8 cellular contexts compared by ENCODE assay signal in genomic region chr2:96870631-96871255, GRCh38. TPM values are rescaled to one million over a fixed set of nuclear protein-coding genes. Genes with fewer than 3 reads are reported as not detected.
DNase-seq lines count a peak whose midpoint lies in the region; ATAC-seq and TF ChIP-seq lines count a peak whose summit lies in the region.

No MANE protein-coding gene starts in this region.

- H3K4me3 ChIP-seq in endodermal cell (ENCODE audit: low read length) (peak overlapping the region; percentile 76), transverse colon (peak overlapping the region; percentile 73 to 79 (median 77))

- WGBS in endodermal cell (ENCODE audit: insufficient coverage in 1 of 2, insufficient read length in 1 of 2), 2 experiments = 57 to 58% methylated on average over 9 to 13 of the region's 13 CpGs
- WGBS in transverse colon (ENCODE audit: low coverage in 1 of 2), 2 donors = 7% methylated on average over 11 of the region's 13 CpGs; no CpG with 5 or more reads in 1 of the 2 donors

- peak overlapping the region in 2 of 3 donors; percentile 27 to 79 for H3K27ac Mint-ChIP-seq in IgD-negative memory B cell
- peak overlapping the region; percentile 83 for H3K27ac Mint-ChIP-seq in activated CD8-positive, alpha-beta T cell treated with anti-CD3 and anti-CD28 coated beads, Interleukin-2, amount 10 ng/mL, durations not matched to agents 7 days and 5 days
- peak overlapping the region; percentile 82 for H3K27ac Mint-ChIP-seq in endodermal cell
- peak overlapping the region in 3 of 6 donors; percentile 18 to 78 (median 52) for H3K27ac Mint-ChIP-seq in naive B cell

- CTCF ChIA-PET in activated CD8-positive, alpha-beta T cell treated with anti-CD3 and anti-CD28 coated beads, Interleukin-2, amount 10 ng/mL, durations not matched to agents 7 days and 5 days (lab: Charles Lee) = interaction anchor here (0.9 to 2.0 kb wide), 9 partner anchors 13 to 242 kb away, joined by 3 to 14 read pairs (median 4); partner anchors contain the start of genes ANKRD36 and ANKRD39

- H3K4me3 Mint-ChIP-seq in IgD-negative memory B cell = peak overlapping the region; percentile 30 to 90 (median 74)
- H3K4me3 Mint-ChIP-seq in activated CD8-positive, alpha-beta T cell treated with anti-CD3 and anti-CD28 coated beads, Interleukin-2, amount 10 ng/mL, durations not matched to agents 7 days and 5 days = peak overlapping the region; percentile 78
- H3K4me3 Mint-ChIP-seq in endodermal cell = peak overlapping the region; percentile 83
- peak overlapping the region; percentile 77 to 90 (median 86) for H3K4me3 Mint-ChIP-seq in naive B cell

- peak; percentile 79 for DNase-seq in activated CD8-positive, alpha-beta T cell treated with anti-CD3 and anti-CD28 coated beads, Interleukin-2, amount 10 ng/mL, durations not matched to agents 7 days and 5 days
- DNase-seq in endodermal cell (no peak), naive B cell (no peak), transverse colon (peak; percentile 73), ACHN (no peak)

- peaks cover 19% of the 10 kb centered on the region for H3K36me3 ChIP-seq in endodermal cell (ENCODE audit: control insufficient read depth, insufficient read depth, low read length)
- no peaks in the 10 kb centered on the region for H3K36me3 ChIP-seq in transverse colon

- peak overlapping the region; percentile 11 for H3K9ac ChIP-seq in endodermal cell (ENCODE audit: extremely low read depth, low read length, poor library complexity, severe bottlenecking)

- peaks cover 10 to 27% (median 17%) of the 10 kb centered on the region in 3 donors for H3K4me1 Mint-ChIP-seq in IgD-negative memory B cell
- peaks cover 46% of the 10 kb centered on the region for H3K4me1 Mint-ChIP-seq in activated CD8-positive, alpha-beta T cell treated with anti-CD3 and anti-CD28 coated beads, Interleukin-2, amount 10 ng/mL, durations not matched to agents 7 days and 5 days (ENCODE audit: low read depth)
- peaks cover 47% of the 10 kb centered on the region for H3K4me1 Mint-ChIP-seq in endodermal cell
- H3K4me1 Mint-ChIP-seq in naive B cell = peaks cover 24 to 51% (median 47%) of the 10 kb centered on the region in 3 donors

- TF ChIP-seq EP300 in transverse colon (IDR thresholded peaks at IDR 0.05; ENCODE audit: low read depth) = no peak

- TF ChIP-seq CTCF in 22Rv1 (IDR thresholded peaks at IDR 0.05) (no peak), endodermal cell (conservative IDR thresholded peaks at IDR 0.05) (no peak), transverse colon (IDR thresholded peaks at IDR 0.05) (no peak)

- H3K27ac ChIP-seq in 22Rv1 = peak overlapping the region; percentile 79; the same call in 1 of the 2 replicates
- H3K27ac ChIP-seq in endodermal cell (ENCODE audit: low read depth, low read length) = no peak overlapping the region
- peak overlapping the region; percentile 94 to 100 (median 96) for H3K27ac ChIP-seq in transverse colon

- TF ChIP-seq POLR2A in transverse colon (IDR thresholded peaks at IDR 0.05) = peak; percentile 21

- H3K9me3 Mint-ChIP-seq in IgD-negative memory B cell (no peaks in the 10 kb centered on the region), endodermal cell (no peaks in the 10 kb centered on the region), naive B cell (no peaks in the 10 kb centered on the region)
- no peaks in the 10 kb centered on the region for H3K9me3 Mint-ChIP-seq in activated CD8-positive, alpha-beta T cell treated with anti-CD3 and anti-CD28 coated beads, Interleukin-2, amount 10 ng/mL, durations not matched to agents 7 days and 5 days (ENCODE audit: insufficient read depth)

- H3K27me3 ChIP-seq in endodermal cell (ENCODE audit: control insufficient read depth, insufficient read depth, low read length, poor library complexity, severe bottlenecking) (no peaks in the 10 kb centered on the region), transverse colon (no peaks in the 10 kb centered on the region)

- peak; percentile 56 for ATAC-seq in activated CD8-positive, alpha-beta T cell treated with anti-CD3 and anti-CD28 coated beads, Interleukin-2, amount 10 ng/mL, durations not matched to agents 7 days and 5 days
- no peak for ATAC-seq in naive B cell (ENCODE audit: low read depth in 2 of 2)
- ATAC-seq in HG03280 (IDR thresholded peaks at IDR 0.05; ENCODE audit: unreplicated experiment) = no peak

- H3K27me3 Mint-ChIP-seq in IgD-negative memory B cell (peaks cover 23% of the 10 kb centered on the region), endodermal cell (ENCODE audit: insufficient read depth) (no peaks in the 10 kb centered on the region), naive B cell (peaks cover 24 to 44% (median 29%) of the 10 kb centered on the region in 3 donors)
- H3K27me3 Mint-ChIP-seq in activated CD8-positive, alpha-beta T cell treated with anti-CD3 and anti-CD28 coated beads, Interleukin-2, amount 10 ng/mL, durations not matched to agents 7 days and 5 days (ENCODE audit: low read depth) = peaks cover 4% of the 10 kb centered on the region

- POLR2A ChIA-PET in activated CD8-positive, alpha-beta T cell treated with anti-CD3 and anti-CD28 coated beads, Interleukin-2, amount 10 ng/mL, durations not matched to agents 7 days and 5 days (lab: Charles Lee) = interaction anchor here (1.0 to 1.5 kb wide), 2 partner anchors 13 to 42 kb away, joined by 3 to 9 read pairs; partner anchors contain the start of gene ANKRD39

- H3K4me1 ChIP-seq in endodermal cell (ENCODE audit: control insufficient read depth, insufficient read depth, low read length) = peaks cover 21% of the 10 kb centered on the region
- peaks cover 24 to 46% (median 38%) of the 10 kb centered on the region in 4 donors for H3K4me1 ChIP-seq in transverse colon

- H3K9me3 ChIP-seq in endodermal cell (ENCODE audit: control insufficient read depth, low read length) = no peaks in the 10 kb centered on the region
- no peaks in the 10 kb centered on the region for H3K9me3 ChIP-seq in transverse colon

- H3K36me3 Mint-ChIP-seq in IgD-negative memory B cell = no peaks in the 10 kb centered on the region
- peaks cover 9% of the 10 kb centered on the region for H3K36me3 Mint-ChIP-seq in activated CD8-positive, alpha-beta T cell treated with anti-CD3 and anti-CD28 coated beads, Interleukin-2, amount 10 ng/mL, durations not matched to agents 7 days and 5 days (ENCODE audit: low read depth)
- peaks cover 12% of the 10 kb centered on the region for H3K36me3 Mint-ChIP-seq in endodermal cell (ENCODE audit: low read depth)
- H3K36me3 Mint-ChIP-seq in naive B cell = no peaks in the 10 kb centered on the region

- in situ Hi-C loops in transverse colon (cut with MboI; ENCODE audit: low pct_ligation_motif_present in 1 of 4, low pct_unique_long_range_greater_than_20kb in 1 of 4, low sequenced_read_pairs in 3 of 4) (no loop called here), ACHN (cut with HindIII; ENCODE audit: low pct_ligation_motif_present, low pct_unique_long_range_greater_than_20kb, low sequenced_read_pairs) (no loop called here)

- intact Hi-C loops in transverse colon (cut with DNase I; ENCODE audit: low total_unique reads) = no loop called here

RNA-seq across cellular contexts. Expression of gene SEMA4C, which starts 0.9 kb away (rescaled TPM):
- 0.58 TPM for polyA plus RNA-seq in IgD-negative memory B cell
- total RNA-seq in activated CD8-positive, alpha-beta T cell treated with anti-CD3 and anti-CD28 coated beads, Interleukin-2, amount 10 ng/mL, durations not matched to agents 7 days and 5 days = 10 to 100 TPM; 21.0 to 24.5 TPM
- 10 to 100 TPM; 82.5 to 92.1 TPM for total RNA-seq in endodermal cell
- polyA plus RNA-seq in endodermal cell (2013, experiment 1 of 2) = 76.4 TPM
- polyA plus RNA-seq in endodermal cell (2013, experiment 2 of 2) = 67.9 TPM
- polyA plus RNA-seq in naive B cell (ENCODE audit: low read depth in 6 of 6) = under 1 TPM in 1 of 6 donors, not detected in 5; 0.82 TPM
- total RNA-seq in transverse colon = 10 to 100 TPM in 3 of 4 donors, 1 to 10 TPM in 1; 3.6 to 23.9 (median 17.4) TPM

RNA-seq across cellular contexts. Expression of gene ANKRD39, which starts 12.9 kb away (rescaled TPM):
- polyA plus RNA-seq in IgD-negative memory B cell = 16.3 TPM
- total RNA-seq in activated CD8-positive, alpha-beta T cell treated with anti-CD3 and anti-CD28 coated beads, Interleukin-2, amount 10 ng/mL, durations not matched to agents 7 days and 5 days = 10 to 100 TPM; 35.4 to 36.7 TPM
- 10 to 100 TPM; 14.6 to 16.7 TPM for total RNA-seq in endodermal cell
- 13.0 TPM for polyA plus RNA-seq in endodermal cell (2013, experiment 1 of 2)
- polyA plus RNA-seq in endodermal cell (2013, experiment 2 of 2) = 14.1 TPM
- 10 to 100 TPM in 5 of 6 donors, 1 to 10 TPM in 1; 7.3 to 22.8 (median 20.0) TPM for polyA plus RNA-seq in naive B cell (ENCODE audit: low read depth in 6 of 6)
- total RNA-seq in transverse colon = 10 to 100 TPM in 3 of 4 donors, 1 to 10 TPM in 1; 9.7 to 55.3 (median 12.7) TPM

RNA-seq across cellular contexts. Expression of gene ANKRD23, which starts 26.9 kb away (rescaled TPM):
- 1.3 TPM for polyA plus RNA-seq in IgD-negative memory B cell
- total RNA-seq in activated CD8-positive, alpha-beta T cell treated with anti-CD3 and anti-CD28 coated beads, Interleukin-2, amount 10 ng/mL, durations not matched to agents 7 days and 5 days = 10 to 100 TPM; 12.6 to 17.2 TPM
- total RNA-seq in endodermal cell = 1 to 10 TPM; 2.6 to 3.6 TPM
- polyA plus RNA-seq in endodermal cell (2013, experiment 1 of 2) = 3.5 TPM
- 2.6 TPM for polyA plus RNA-seq in endodermal cell (2013, experiment 2 of 2)
- polyA plus RNA-seq in naive B cell (ENCODE audit: low read depth in 6 of 6) = 1 to 10 TPM in 3 of 6 donors, under 1 TPM in 1, not detected in 2; 0.44 to 1.4 (median 1.1) TPM
- 10 to 100 TPM in 1 of 4 donors, 1 to 10 TPM in 3; 4.1 to 22.7 (median 7.0) TPM for total RNA-seq in transverse colon

RNA-seq across cellular contexts. Expression of gene CNNM3, which starts 54.7 kb away (rescaled TPM):
- polyA plus RNA-seq in IgD-negative memory B cell (3.5 TPM), naive B cell (ENCODE audit: low read depth in 6 of 6) (10 to 100 TPM in 1 of 6 donors, 1 to 10 TPM in 5; 4.3 to 16.3 (median 6.1) TPM)
- 10 to 100 TPM; 28.1 to 29.9 TPM for total RNA-seq in activated CD8-positive, alpha-beta T cell treated with anti-CD3 and anti-CD28 coated beads, Interleukin-2, amount 10 ng/mL, durations not matched to agents 7 days and 5 days
- total RNA-seq in endodermal cell (10 to 100 TPM; 33.1 to 34.8 TPM), transverse colon (10 to 100 TPM; 14.2 to 54.3 (median 22.3) TPM)
- polyA plus RNA-seq in endodermal cell (2013, experiment 1 of 2) = 16.5 TPM
- 14.9 TPM for polyA plus RNA-seq in endodermal cell (2013, experiment 2 of 2)

Comparison
In these comparisons a context has a peak if more than half of its experiments do, and no peak if none do; other contexts are left out.
1. DNase-seq: peak in activated CD8-positive, alpha-beta T cell treated with anti-CD3 and anti-CD28 coated beads, Interleukin-2, amount 10 ng/mL, durations not matched to agents 7 days and 5 days (single experiment) and transverse colon (single experiment); none in endodermal cell (single experiment), naive B cell (single experiment) and ACHN (single experiment).
2. Peak in every context shown above with its lines, with median percentiles within 50 percentile points of each other: H3K4me3 Mint-ChIP-seq.